12 cellular contexts compared by ENCODE assay signal in genomic region chr1:55128418-55128817, GRCh38.
DNase-seq lines count a peak whose midpoint lies in the region; ATAC-seq, FAIRE-seq and TF ChIP-seq lines count a peak whose summit lies in the region.
"Had no signal": no experiment of that assay in that cellular context is flagged by ENCODE, and none has a peak within 500 bp of the region (broad histone marks: within the 10 kb centered on the region; RNA-seq: fewer than 3 reads in every experiment).

No MANE protein-coding gene starts in this region.

- intact Hi-C loops in CD4-positive, alpha-beta T cell (cut with DNase I, micrococcal nuclease) = no loop called here
- intact Hi-C loops in naive thymus-derived CD4-positive, alpha-beta T cell (cut with micrococcal nuclease) = no loop called here

- H3K9me3 Mint-ChIP-seq in CD4-positive, alpha-beta T cell = no peaks in the 10 kb centered on the region
- peaks cover 4% of the 10 kb centered on the region; the same call in 1 of the 2 replicates for H3K9me3 Mint-ChIP-seq in HFFc6
- H3K9me3 Mint-ChIP-seq in activated naive CD8-positive, alpha-beta T cell treated with anti-CD3 and anti-CD28 coated beads for 36 hours = peaks cover 2% of the 10 kb centered on the region
- H3K9me3 Mint-ChIP-seq in naive thymus-derived CD4-positive, alpha-beta T cell = peaks cover 0 to 5% (median 0%) of the 10 kb centered on the region in 11 donors

- peaks cover 0 to 16% of the 10 kb centered on the region in 2 donors for H3K4me1 ChIP-seq in naive thymus-derived CD4-positive, alpha-beta T cell (ENCODE audit: control insufficient read depth in 2 of 2, insufficient read depth in 2 of 2, low read length in 2 of 2)
- no peaks in the 10 kb centered on the region for H3K4me1 ChIP-seq in small intestine (ENCODE audit: control insufficient read depth in 2 of 2, insufficient read depth in 1 of 2, low read depth in 1 of 2, low read length in 1 of 2)
- H3K4me1 ChIP-seq: Peyer's patch had no signal

- no peaks in the 10 kb centered on the region for H3K27me3 Mint-ChIP-seq in CD4-positive, alpha-beta T cell
- H3K27me3 Mint-ChIP-seq in HFFc6 (ENCODE audit: insufficient read depth) = no peaks in the 10 kb centered on the region
- H3K27me3 Mint-ChIP-seq in activated naive CD8-positive, alpha-beta T cell treated with anti-CD3 and anti-CD28 coated beads for 36 hours = no peaks in the 10 kb centered on the region
- H3K27me3 Mint-ChIP-seq in naive thymus-derived CD4-positive, alpha-beta T cell = no peaks in the 10 kb centered on the region

- no peak for DNase-seq in CD4-positive, alpha-beta T cell
- DNase-seq in HFFc6 (no peak), EL (no peak), putamen (ENCODE audit: low spot score) (no peak), small intestine (no peak)
- DNase-seq in activated naive CD8-positive, alpha-beta T cell treated with anti-CD3 and anti-CD28 coated beads for 36 hours = no peak
- no peak for DNase-seq in naive thymus-derived CD4-positive, alpha-beta T cell
- DNase-seq: COR-L47, NCI-H146, NCI-H524, Peyer's patch had no signal

- 91 to 100% (median 92%) methylated on average over 4 of the region's 4 CpGs for WGBS in small intestine, 3 donors

- CTCF ChIA-PET in CD4-positive, alpha-beta T cell (lab: Charles Lee) = no interaction called here
- CTCF ChIA-PET in naive thymus-derived CD4-positive, alpha-beta T cell (lab: Charles Lee) = interaction anchor here (0.6 to 1.5 kb wide), 2 partner anchors 11 to 150 kb away, joined by 3 to 6 read pairs; no protein-coding TSS in a partner anchor

- no peaks in the 10 kb centered on the region for H3K9me3 ChIP-seq in CD4-positive, alpha-beta T cell (ENCODE audit: control insufficient read depth, low read length)
- H3K9me3 ChIP-seq in naive thymus-derived CD4-positive, alpha-beta T cell (ENCODE audit: control insufficient read depth in 2 of 3, low read length in 3 of 3) = no peaks in the 10 kb centered on the region
- no peaks in the 10 kb centered on the region for H3K9me3 ChIP-seq in small intestine (ENCODE audit: control insufficient read depth, low read depth)
- H3K9me3 ChIP-seq: Peyer's patch had no signal

- H3K36me3 ChIP-seq in naive thymus-derived CD4-positive, alpha-beta T cell (ENCODE audit: control insufficient read depth in 2 of 3, insufficient read depth in 3 of 3, low read length in 3 of 3) = peaks cover 37 to 83% (median 41%) of the 10 kb centered on the region in 3 experiments
- H3K36me3 ChIP-seq in small intestine (ENCODE audit: control insufficient read depth in 2 of 2, insufficient read depth in 2 of 2, low read length in 2 of 2) = peaks cover 10 to 15% of the 10 kb centered on the region in 2 donors

- no peak overlapping the region for H3K4me3 Mint-ChIP-seq in CD4-positive, alpha-beta T cell
- H3K4me3 Mint-ChIP-seq in HFFc6 = no peak overlapping the region
- peak overlapping the region; percentile 5 for H3K4me3 Mint-ChIP-seq in activated naive CD8-positive, alpha-beta T cell treated with anti-CD3 and anti-CD28 coated beads for 36 hours
- peak overlapping the region in 2 of 10 donors; percentile 3 to 21 for H3K4me3 Mint-ChIP-seq in naive thymus-derived CD4-positive, alpha-beta T cell

- POLR2A ChIA-PET in CD4-positive, alpha-beta T cell (lab: Charles Lee) = no interaction called here
- POLR2A ChIA-PET in naive thymus-derived CD4-positive, alpha-beta T cell (lab: Charles Lee) = no interaction called here

- ATAC-seq in CD4-positive, alpha-beta T cell (ENCODE audit: poor library complexity) = no peak
- ATAC-seq in naive thymus-derived CD4-positive, alpha-beta T cell = peak; percentile 41
- ATAC-seq: sciatic nerve had no signal

- peak overlapping the region; percentile 18 for H3K27ac Mint-ChIP-seq in CD4-positive, alpha-beta T cell
- peak overlapping the region; percentile 46 for H3K27ac Mint-ChIP-seq in HFFc6
- H3K27ac Mint-ChIP-seq in activated naive CD8-positive, alpha-beta T cell treated with anti-CD3 and anti-CD28 coated beads for 36 hours = peak overlapping the region; percentile 81
- H3K27ac Mint-ChIP-seq in naive thymus-derived CD4-positive, alpha-beta T cell = peak overlapping the region in 8 of 9 donors; percentile 25 to 71 (median 57)

- no peak for TF ChIP-seq CTCF in CD4-positive, alpha-beta T cell (IDR thresholded peaks at IDR 0.05)
- no peak for TF ChIP-seq CTCF in HFFc6 (IDR thresholded peaks at IDR 0.05)

- H3K4me3 ChIP-seq in naive thymus-derived CD4-positive, alpha-beta T cell (ENCODE audit: low read length) = no peak overlapping the region
- H3K4me3 ChIP-seq in small intestine (ENCODE audit: low read depth in 1 of 2, low read length in 2 of 2) = no peak overlapping the region
- H3K4me3 ChIP-seq: Peyer's patch had no signal

- no peak for FAIRE-seq in small intestine (lab: Jason Lieb, UNC)

- no peak overlapping the region for H3K27ac ChIP-seq in CD4-positive, alpha-beta T cell (ENCODE audit: low read depth, low read length)
- H3K27ac ChIP-seq in naive thymus-derived CD4-positive, alpha-beta T cell (ENCODE audit: low read depth, low read length) = no peak overlapping the region
- H3K27ac ChIP-seq in small intestine (ENCODE audit: low read depth in 1 of 2, low read length in 1 of 2) = no peak overlapping the region
- H3K27ac ChIP-seq: Peyer's patch had no signal

- H3K27me3 ChIP-seq in CD4-positive, alpha-beta T cell (ENCODE audit: control insufficient read depth, insufficient read depth, low read length) = no peaks in the 10 kb centered on the region
- no peaks in the 10 kb centered on the region for H3K27me3 ChIP-seq in naive thymus-derived CD4-positive, alpha-beta T cell (ENCODE audit: control insufficient read depth in 2 of 2, insufficient read depth in 2 of 2, low read length in 2 of 2)
- no peaks in the 10 kb centered on the region for H3K27me3 ChIP-seq in small intestine (ENCODE audit: control insufficient read depth in 2 of 2, insufficient read depth in 2 of 2, low read length in 2 of 2)
- H3K27me3 ChIP-seq: Peyer's patch had no signal

- H3K36me3 Mint-ChIP-seq in CD4-positive, alpha-beta T cell (ENCODE audit: low read depth) = peaks cover 91% of the 10 kb centered on the region
- peaks cover 63% of the 10 kb centered on the region for H3K36me3 Mint-ChIP-seq in HFFc6 (ENCODE audit: low read depth)
- peaks cover 50% of the 10 kb centered on the region for H3K36me3 Mint-ChIP-seq in activated naive CD8-positive, alpha-beta T cell treated with anti-CD3 and anti-CD28 coated beads for 36 hours
- peaks cover 34 to 71% (median 45%) of the 10 kb centered on the region in 5 donors for H3K36me3 Mint-ChIP-seq in naive thymus-derived CD4-positive, alpha-beta T cell

- H3K4me1 Mint-ChIP-seq in CD4-positive, alpha-beta T cell (ENCODE audit: low read depth) = no peaks in the 10 kb centered on the region
- H3K4me1 Mint-ChIP-seq in HFFc6 (ENCODE audit: low read depth) = peaks cover 53% of the 10 kb centered on the region
- H3K4me1 Mint-ChIP-seq in activated naive CD8-positive, alpha-beta T cell treated with anti-CD3 and anti-CD28 coated beads for 36 hours = peaks cover 21% of the 10 kb centered on the region
- peaks cover 0 to 22% (median 10%) of the 10 kb centered on the region in 7 donors for H3K4me1 Mint-ChIP-seq in naive thymus-derived CD4-positive, alpha-beta T cell

Comparison
In these comparisons a context has a peak if more than half of its experiments do, and no peak if none do; other contexts are left out.
1. H3K27ac Mint-ChIP-seq: peak in every context shown above with its lines; median percentile 81 in activated naive CD8-positive, alpha-beta T cell treated with anti-CD3 and anti-CD28 coated beads for 36 hours; 57 in naive thymus-derived CD4-positive, alpha-beta T cell; 46 in HFFc6; 18 in CD4-positive, alpha-beta T cell.